8 cellular contexts compared by ENCODE assay signal in genomic region chr20:62010551-62011402, GRCh38. TPM values are rescaled to one million over a fixed set of nuclear protein-coding genes. Genes with fewer than 3 reads are reported as not detected.
DNase-seq lines count a peak whose midpoint lies in the region; ATAC-seq and TF ChIP-seq lines count a peak whose summit lies in the region.

No MANE protein-coding gene starts in this region.

- H3K79me2 ChIP-seq in mammary epithelial cell (ENCODE audit: insufficient read depth, low read length) = peaks cover 15% of the 10 kb centered on the region

- POLR2A ChIA-PET in WTC11 (lab: Charles Lee) = no interaction called here

- H3K27ac ChIP-seq in mammary epithelial cell (ENCODE audit: insufficient read depth, low read depth, low read length) = no peak overlapping the region

- in situ Hi-C loops in mammary epithelial cell (cut with MboI; ENCODE audit: low sequenced_read_pairs in 2 of 2) = loop anchor here in 1 of 2 donors (10.0 kb wide), 1 partner anchor 124 kb away; no protein-coding TSS in a partner anchor

- ATAC-seq in WTC11 (peak; percentile 80), GM21786 (IDR thresholded peaks at IDR 0.05; ENCODE audit: unreplicated experiment) (no peak)

- no TSS peak for BruUV-seq in mammary epithelial cell (replicated peaks; lab: Mats Ljungman, UMichigan)

- TF ChIP-seq CTCF in NB4 (IDR thresholded peaks at IDR 0.05; ENCODE audit: low read depth, low read length) (peak; percentile 16), WTC11 (IDR thresholded peaks at IDR 0.05) (peak; percentile 32; the same call in 1 of the 2 replicates), mammary epithelial cell (conservative IDR thresholded peaks at IDR 0.05 in 1 of 2, IDR thresholded peaks at IDR 0.05 in 1 of 2; ENCODE audit: extremely low read depth in 1 of 2, insufficient read depth in 1 of 2, low read depth in 1 of 2, low read length in 2 of 2) (peak; percentile 35 to 69)

- peaks cover 4% of the 10 kb centered on the region for H3K4me1 Mint-ChIP-seq in WTC11

- intact Hi-C loops in mammary epithelial cell (cut with micrococcal nuclease) = loop anchor here (1.0 to 10.0 kb wide), 4 partner anchors 112 to 374 kb away; partner anchors contain the start of genes LSM14B and RPS21

- CTCF ChIA-PET in WTC11 (lab: Charles Lee) (interaction anchor here (0.5 to 2.0 kb wide), 36 partner anchors 9 to 376 kb away, joined by 3 to 28 read pairs (median 5); partner anchors contain the start of genes LSM14B and RPS21), mammary epithelial cell (lab: Charles Lee; ENCODE audit: low non-redundant PET) (no interaction called here)

- H2AFZ ChIP-seq in mammary epithelial cell (ENCODE audit: low read depth, low read length) = no peak overlapping the region

- H3K4me2 ChIP-seq in mammary epithelial cell (ENCODE audit: insufficient read depth, low read depth, low read length) = no peak overlapping the region

- H3K27me3 Mint-ChIP-seq in WTC11 (ENCODE audit: low read depth) = no peaks in the 10 kb centered on the region

- H3K4me3 ChIP-seq in NB4 (ENCODE audit: low read depth, low read length) (no peak overlapping the region), mammary epithelial cell (replicated peaks in 1 of 3; ENCODE audit: insufficient read depth in 1 of 3, low read depth in 2 of 3, low read length in 3 of 3) (no peak overlapping the region)

- no peaks in the 10 kb centered on the region for H3K9me3 Mint-ChIP-seq in WTC11

- no peaks in the 10 kb centered on the region for H3K36me3 ChIP-seq in mammary epithelial cell (ENCODE audit: insufficient read depth, low read length)

- no peaks in the 10 kb centered on the region for H3K9me3 ChIP-seq in mammary epithelial cell (replicated peaks; ENCODE audit: insufficient read depth, low read length)

- peaks cover 3% of the 10 kb centered on the region for H3K4me1 ChIP-seq in mammary epithelial cell (ENCODE audit: insufficient read depth, low read length)

- H3K4me3 Mint-ChIP-seq in WTC11 = no peak overlapping the region

- DNase-seq in GM04504 (ENCODE audit: low read depth) = peak; percentile 29
- DNase-seq in NB4 (ENCODE audit: low read depth) = peak; percentile 61
- DNase-seq in WTC11 (ENCODE audit: low spot score) = peak; percentile 69
- DNase-seq in mammary epithelial cell = peak; percentile 10
- peak; percentile 56 for DNase-seq in iris pigment epithelial cell (ENCODE audit: low read depth)
- peak; percentile 56 to 62 for DNase-seq in stimulated activated CD4-positive, alpha-beta T cell treated with anti-CD3 and anti-CD28 coated beads, Interleukin-2, amount 100 ng/mL, for 24 hours
- DNase-seq in cerebellar nuclear complex (lab: John Stamatoyannopoulos, UW) = no peak

- peaks cover 40% of the 10 kb centered on the region for H3K36me3 Mint-ChIP-seq in WTC11

- no peak overlapping the region for H3K9ac ChIP-seq in mammary epithelial cell (ENCODE audit: insufficient read depth, low read length)

- TF ChIP-seq POLR2A in NB4 (IDR thresholded peaks at IDR 0.05; ENCODE audit: extremely low read depth, insufficient read length) = no peak

- H4K20me1 ChIP-seq in mammary epithelial cell (ENCODE audit: insufficient read depth, low read length) = no peaks in the 10 kb centered on the region

- peak overlapping the region; percentile 91; the same call in 1 of the 2 replicates for H3K27ac Mint-ChIP-seq in WTC11

- dilution Hi-C loops in mammary epithelial cell (cut with HindIII; ENCODE audit: low sequenced_read_pairs) = loop anchor here (25.0 kb wide), 1 partner anchor 277 kb away; no protein-coding TSS in a partner anchor

- WGBS in mammary epithelial cell (ENCODE audit: low coverage, missing lambda C conversion rate) = 51% methylated on average over 13 of the region's 13 CpGs

- H3K27me3 ChIP-seq in mammary epithelial cell (ENCODE audit: insufficient read depth, low read length) = no peaks in the 10 kb centered on the region

TF ChIP-seq in WTC11, 78 proteins besides CTCF, POLR2A, EP300 and RAD21:
- TF ChIP-seq USF2 (CRISPR knock-in tag; IDR thresholded peaks at IDR 0.05) (peak; percentile 24; the same call in 1 of the 2 replicates), ZNF425 (CRISPR knock-in tag; conservative IDR thresholded peaks at IDR 0.05) (no peak)

RNA-seq across cellular contexts. Expression of gene TAF4, which starts 54.9 kb away (rescaled TPM):
- 31.0 to 34.4 TPM (median 33.7 TPM) in 3 replicates for total RNA-seq in WTC11 (2021)
- 10 to 100 TPM in 1 of 2 donors, 1 to 10 TPM in 1; 4.5 to 15.0 TPM for total RNA-seq in mammary epithelial cell
- 4.4 TPM for polyA plus RNA-seq in mammary epithelial cell
- 10.4 TPM for polyA minus RNA-seq in mammary epithelial cell

Comparison
In these comparisons a context has a peak if more than half of its experiments do, and no peak if none do; other contexts are left out.
1. DNase-seq: peak in GM04504 (single experiment), NB4 (single experiment), WTC11 (single experiment), mammary epithelial cell (single experiment), iris pigment epithelial cell (single experiment) and stimulated activated CD4-positive, alpha-beta T cell treated with anti-CD3 and anti-CD28 coated beads, Interleukin-2, amount 100 ng/mL, for 24 hours (2 of 2); none in cerebellar nuclear complex (0 of 2).
2. Peak in every context shown above with its lines, with median percentiles within 50 percentile points of each other: CTCF ChIP-seq.